ENCODE assay signal across 1 cellular context in genomic region chr16:12087901-12088364, GRCh38.
TF ChIP-seq lines count a peak whose summit lies in the region.

No MANE protein-coding gene starts in this region.

TF ChIP-seq in HepG2, 621 proteins besides CTCF, POLR2A, EP300 and RAD21 (continued from another document):
- no peak for TF ChIP-seq HIC2 (CRISPR knock-in tag; IDR thresholded peaks at IDR 0.05; ENCODE audit: low read depth)
